ENCODE assay signal across 17 cellular contexts in the genomic region with DNA sequence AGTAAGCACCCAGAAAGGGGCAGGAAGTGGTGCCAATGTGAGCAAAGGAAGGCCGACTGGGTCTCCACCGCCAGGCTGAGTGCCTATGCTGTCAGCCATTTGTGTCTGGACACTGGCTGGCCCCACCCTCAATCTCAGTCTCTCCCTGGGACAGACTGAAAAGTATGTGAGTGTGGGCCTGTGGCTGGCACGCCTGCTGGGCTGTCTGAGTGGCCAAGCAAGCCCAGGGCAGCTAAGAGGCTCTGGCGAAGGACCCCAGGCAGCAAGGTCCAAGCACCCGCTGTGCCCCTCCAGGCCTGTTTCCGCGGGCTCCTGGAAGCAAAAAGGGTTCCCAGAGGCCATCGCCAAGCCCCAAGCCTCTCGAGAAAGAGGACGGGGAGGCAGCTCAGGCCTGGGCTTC.
DNase-seq lines count a peak whose midpoint lies in the region; ATAC-seq, FAIRE-seq and TF ChIP-seq lines count a peak whose summit lies in the region.
"Had no signal": no experiment of that assay in that cellular context is flagged by ENCODE, and none has a peak within 500 bp of the region (broad histone marks: within the 10 kb centered on the region; RNA-seq: fewer than 3 reads in every experiment).

No MANE protein-coding gene starts in this region.

- no peak for FAIRE-seq in kidney (lab: Jason Lieb, UNC)
- FAIRE-seq: A549, HTR-8/SVneo had no signal

- no peak overlapping the region for H2AFZ ChIP-seq in osteoblast (ENCODE audit: low read length)

- H3K4me3 ChIP-seq in right cardiac atrium (ENCODE audit: low read length) (no peak overlapping the region), kidney (ENCODE audit: low read length in 2 of 2) (no peak overlapping the region), osteoblast (ENCODE audit: insufficient read depth, low read length) (no peak overlapping the region)
- H3K4me3 ChIP-seq: A549, HAP-1 had no signal

- no peak overlapping the region for H3K9ac ChIP-seq in kidney (ENCODE audit: low read length in 2 of 2)

- TF ChIP-seq CTCF in kidney (IDR thresholded peaks at IDR 0.05; ENCODE audit: borderline replicate concordance, extremely low read depth, insufficient read depth) (no peak), osteoblast (IDR thresholded peaks at IDR 0.05; ENCODE audit: extremely low read depth, low read depth, low read length) (no peak)

- intact Hi-C loops in right cardiac atrium (cut with DNase I), result no loop called here
- intact Hi-C loops in cardiac septum (cut with DNase I), result no loop called here
- intact Hi-C loops in kidney (cut with DNase I), result no loop called here

- H3K36me3 ChIP-seq in kidney (ENCODE audit: control insufficient read depth in 1 of 2, insufficient read depth in 2 of 2, low read length in 2 of 2), result no peaks in the 10 kb centered on the region
- H3K36me3 ChIP-seq in osteoblast (ENCODE audit: insufficient read depth, low read length), result no peaks in the 10 kb centered on the region
- H3K36me3 ChIP-seq: HAP-1 had no signal

- no peak overlapping the region for H3K4me2 ChIP-seq in osteoblast (ENCODE audit: insufficient read depth, low read length)
- H3K4me2 ChIP-seq: A549 had no signal

- 93% methylated on average over 10 of the region's 10 CpGs for WGBS in right cardiac atrium

- H3K27ac ChIP-seq in right cardiac atrium (ENCODE audit: low read length) (no peak overlapping the region), kidney (ENCODE audit: low read depth in 2 of 2, low read length in 2 of 2) (no peak overlapping the region), osteoblast (ENCODE audit: low read depth, low read length) (no peak overlapping the region)
- H3K27ac ChIP-seq: 22Rv1, A549 had no signal

- H3K4me1 ChIP-seq in right cardiac atrium (ENCODE audit: control insufficient read depth, insufficient read depth, low read length), result no peaks in the 10 kb centered on the region
- no peaks in the 10 kb centered on the region for H3K4me1 ChIP-seq in kidney (ENCODE audit: control insufficient read depth in 1 of 2, insufficient read depth in 1 of 2, low read depth in 1 of 2, low read length in 2 of 2)
- no peaks in the 10 kb centered on the region for H3K4me1 ChIP-seq in osteoblast (ENCODE audit: insufficient read depth, low read length)
- H3K4me1 ChIP-seq: A549, HAP-1 had no signal

- no peaks in the 10 kb centered on the region for H3K79me2 ChIP-seq in osteoblast (ENCODE audit: insufficient read depth, low read length)

- H3K9me3 ChIP-seq in right cardiac atrium (ENCODE audit: control insufficient read depth, low read length), result no peaks in the 10 kb centered on the region
- no peaks in the 10 kb centered on the region for H3K9me3 ChIP-seq in kidney (ENCODE audit: control insufficient read depth in 1 of 2, low read length in 2 of 2)
- H3K9me3 ChIP-seq in osteoblast (ENCODE audit: low read depth, low read length), result no peaks in the 10 kb centered on the region
- H3K9me3 ChIP-seq: A549, HAP-1 had no signal

- DNase-seq in right cardiac atrium (peak in 2 of 3 donors; percentile 22 to 33), cardiac septum (ENCODE audit: low spot score) (no peak), kidney (peak; percentile 46), osteoblast (ENCODE audit: insufficient read length, low spot score, missing footprints) (peak; percentile 43)
- no peak for DNase-seq in central memory CD4-positive, alpha-beta T cell
- no peak for DNase-seq in stimulated activated CD4-positive, alpha-beta T cell treated with anti-CD3 and anti-CD28 coated beads, Interleukin-2, amount 100 ng/mL, for 48 hours
- DNase-seq: AML-193; Calu3; CD8-positive, alpha-beta T cell; DMS79 treated with DMSO at 0.1 percent for 48 hours; GF-D8; KBM-7 had no signal

- H3K27me3 ChIP-seq in right cardiac atrium (ENCODE audit: control insufficient read depth, insufficient read depth), result no peaks in the 10 kb centered on the region
- peaks cover 30% of the 10 kb centered on the region for H3K27me3 ChIP-seq in osteoblast (ENCODE audit: insufficient read depth, low read length)

- no peaks in the 10 kb centered on the region for H4K20me1 ChIP-seq in osteoblast (ENCODE audit: insufficient read depth, low read length)

- ATAC-seq in right cardiac atrium (no peak), HG02852 (IDR thresholded peaks at IDR 0.05; ENCODE audit: unreplicated experiment) (no peak)
- ATAC-seq: A549; CD8-positive, alpha-beta T cell had no signal

Comparison
In these comparisons a context has a peak if more than half of its experiments do, and no peak if none do; other contexts are left out.
1. DNase-seq: peak in right cardiac atrium (2 of 3), kidney (single experiment) and osteoblast (single experiment); none in cardiac septum (single experiment), central memory CD4-positive, alpha-beta T cell (single experiment) and stimulated activated CD4-positive, alpha-beta T cell treated with anti-CD3 and anti-CD28 coated beads, Interleukin-2, amount 100 ng/mL, for 48 hours (0 of 2).